ENCODE assay signal across 29 cellular contexts in the genomic region with DNA sequence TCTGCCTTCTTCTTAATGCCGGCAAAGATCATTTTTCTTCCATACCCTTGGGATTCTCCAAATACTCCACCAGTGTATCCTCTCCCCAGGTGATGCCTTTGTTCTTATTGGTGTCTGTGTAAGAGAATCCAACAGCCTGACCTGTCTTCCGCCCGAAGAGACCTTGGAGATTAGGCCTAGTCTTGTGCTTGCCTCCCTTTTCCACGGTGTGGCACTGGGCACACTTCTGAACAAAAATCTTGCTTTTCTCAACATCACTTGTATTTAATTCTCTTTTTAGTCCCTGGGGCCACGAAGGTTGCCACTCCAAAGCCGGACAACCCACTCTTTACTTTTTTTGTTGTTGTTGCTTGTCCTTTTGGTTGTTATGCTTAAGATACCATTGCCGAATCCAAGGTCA.
"Had no signal": no experiment of that assay in that cellular context is flagged by ENCODE, and none has a peak within 500 bp of the region (broad histone marks: within the 10 kb centered on the region; RNA-seq: fewer than 3 reads in every experiment).

No MANE protein-coding gene starts in this region.

- ATAC-seq: activated CD4-positive, CD25-positive, alpha-beta regulatory T cell treated with anti-CD3 and anti-CD28 coated beads, Interleukin-2, amount 50 U/mL, for 24 hours; activated CD8-positive, alpha-beta memory T cell treated with anti-CD3 and anti-CD28 coated beads, Interleukin-2, amount 10 ng/mL, durations not matched to agents 7 days and 5 days; Panc1 had no signal

- DNase-seq: activated CD4-positive, alpha-beta memory T cell treated with anti-CD3 and anti-CD28 coated beads, Interleukin-2, amount 10 ng/mL, durations not matched to agents 7 days and 5 days; activated CD4-positive, alpha-beta T cell treated with anti-CD3 and anti-CD28 coated beads for 4 hours; activated CD8-positive, alpha-beta memory T cell treated with anti-CD3 and anti-CD28 coated beads for 24 hours; activated CD8-positive, alpha-beta memory T cell treated with anti-CD3 and anti-CD28 coated beads, Interleukin-2, amount 10 ng/mL, durations not matched to agents 7 days and 5 days; activated CD8-positive, alpha-beta memory T cell treated with anti-CD3 and anti-CD28 coated beads, Interleukin-2, amount 50 U/mL, for 48 hours; activated gamma-delta T cell treated with Interleukin-2 at 50 U/mL for 16 hours; activated naive CD4-positive, alpha-beta T cell treated with anti-CD3 and anti-CD28 coated beads for 36 hours; activated naive CD8-positive, alpha-beta T cell treated with anti-CD3 and anti-CD28 coated beads for 36 hours; amniotic stem cell; aorta; brain microvascular endothelial cell; central memory CD4-positive, alpha-beta T cell; KG1; MM.1S; MV-4-11; NCI-H1092; NCI-H1436 treated with DMSO at 0.1 percent for 48 hours; NCI-H1694 treated with DMSO at 0.1 percent for 48 hours; NCI-H2029; NCI-H345; NCI-H524 treated with DMSO at 0.1 percent for 48 hours; RPMI8226; SHP77 treated with DMSO at 0.1 percent for 48 hours; SK-N-SH had no signal

- H3K27me3 Mint-ChIP-seq: activated CD4-positive, alpha-beta memory T cell treated with anti-CD3 and anti-CD28 coated beads, Interleukin-2, amount 10 ng/mL, durations not matched to agents 7 days and 5 days; activated CD8-positive, alpha-beta memory T cell treated with anti-CD3 and anti-CD28 coated beads, Interleukin-2, amount 10 ng/mL, durations not matched to agents 7 days and 5 days; activated naive CD8-positive, alpha-beta T cell treated with anti-CD3 and anti-CD28 coated beads for 36 hours had no signal

- H3K4me1 Mint-ChIP-seq: activated naive CD8-positive, alpha-beta T cell treated with anti-CD3 and anti-CD28 coated beads for 36 hours had no signal

- H3K27me3 ChIP-seq: brain microvascular endothelial cell, SJSA1 had no signal

- H3K4me3 Mint-ChIP-seq: activated CD4-positive, alpha-beta memory T cell treated with anti-CD3 and anti-CD28 coated beads, Interleukin-2, amount 10 ng/mL, durations not matched to agents 7 days and 5 days; activated CD8-positive, alpha-beta memory T cell treated with anti-CD3 and anti-CD28 coated beads, Interleukin-2, amount 10 ng/mL, durations not matched to agents 7 days and 5 days; activated naive CD4-positive, alpha-beta T cell treated with anti-CD3 and anti-CD28 coated beads for 36 hours; activated naive CD8-positive, alpha-beta T cell treated with anti-CD3 and anti-CD28 coated beads for 36 hours; T-helper 1 cell treated with Interleukin-12 subunit alpha and Interleukin-12 subunit beta and Interleukin-4 antibody, amounts not matched to agents 30 μg/mL and 1 μg/mL, for 36 hours; T-helper 2 cell treated with Interferon-gamma antibody and Interleukin-4, amounts not matched to agents 5 μg/mL and 100 μg/mL, for 36 hours had no signal

- H3K4me1 ChIP-seq: SJSA1 had no signal

- H3K4me3 ChIP-seq: SJSA1 had no signal

- H3K27ac Mint-ChIP-seq: activated CD4-positive, alpha-beta memory T cell treated with anti-CD3 and anti-CD28 coated beads, Interleukin-2, amount 10 ng/mL, durations not matched to agents 7 days and 5 days; activated CD8-positive, alpha-beta memory T cell treated with anti-CD3 and anti-CD28 coated beads, Interleukin-2, amount 10 ng/mL, durations not matched to agents 7 days and 5 days; activated naive CD4-positive, alpha-beta T cell treated with anti-CD3 and anti-CD28 coated beads for 36 hours; activated naive CD8-positive, alpha-beta T cell treated with anti-CD3 and anti-CD28 coated beads for 36 hours; T-helper 1 cell treated with Interleukin-12 subunit alpha and Interleukin-12 subunit beta and Interleukin-4 antibody, amounts not matched to agents 30 μg/mL and 1 μg/mL, for 36 hours; T-helper 2 cell treated with Interferon-gamma antibody and Interleukin-4, amounts not matched to agents 5 μg/mL and 100 μg/mL, for 36 hours had no signal

- H3K9me3 ChIP-seq: SJSA1, SK-N-SH had no signal

- H3K27ac ChIP-seq: brain microvascular endothelial cell, SJSA1 had no signal

- H3K9me3 Mint-ChIP-seq: activated CD4-positive, alpha-beta memory T cell treated with anti-CD3 and anti-CD28 coated beads, Interleukin-2, amount 10 ng/mL, durations not matched to agents 7 days and 5 days; activated naive CD4-positive, alpha-beta T cell treated with anti-CD3 and anti-CD28 coated beads for 36 hours; activated naive CD8-positive, alpha-beta T cell treated with anti-CD3 and anti-CD28 coated beads for 36 hours; T-helper 1 cell treated with Interleukin-12 subunit alpha and Interleukin-12 subunit beta and Interleukin-4 antibody, amounts not matched to agents 30 μg/mL and 1 μg/mL, for 36 hours; T-helper 2 cell treated with Interferon-gamma antibody and Interleukin-4, amounts not matched to agents 5 μg/mL and 100 μg/mL, for 36 hours had no signal
